ENCODE assay signal across 8 cellular contexts in genomic region chr1:236282719-236283118, GRCh38. TPM values are rescaled to one million over a fixed set of nuclear protein-coding genes. Genes with fewer than 3 reads are reported as not detected.
DNase-seq lines count a peak whose midpoint lies in the region; ATAC-seq, FAIRE-seq and TF ChIP-seq lines count a peak whose summit lies in the region.

No MANE protein-coding gene starts in this region.

- FAIRE-seq in K562 (lab: Jason Lieb, UNC): no peak

- no peak for TF ChIP-seq EP300 in K562 (IDR thresholded peaks at IDR 0.05; ENCODE audit: low read length)
- no peak for TF ChIP-seq EP300 in gastroesophageal sphincter (IDR thresholded peaks at IDR 0.05)

- H3K9me3 ChIP-seq in A673 (ENCODE audit: low read depth, low read length, poor library complexity, severe bottlenecking): no peaks in the 10 kb centered on the region
- no peaks in the 10 kb centered on the region for H3K9me3 ChIP-seq in HCT116 (ENCODE audit: control insufficient read depth in 1 of 2, insufficient read depth in 1 of 2, low read depth in 1 of 2, low read length in 2 of 2)
- no peaks in the 10 kb centered on the region for H3K9me3 ChIP-seq in K562 (replicated peaks; ENCODE audit: control insufficient read depth, insufficient read depth, low read depth, low read length)
- H3K9me3 ChIP-seq in muscle layer of duodenum (ENCODE audit: control insufficient read depth in 1 of 2, low read length in 2 of 2): no peaks in the 10 kb centered on the region
- H3K9me3 ChIP-seq in gastroesophageal sphincter: no peaks in the 10 kb centered on the region

- 47% methylated on average over 2 of the region's 2 CpGs for WGBS in K562 (ENCODE audit: insufficient coverage, low coverage, missing lambda C conversion rate)
- WGBS in gastroesophageal sphincter (ENCODE audit: low coverage in 1 of 2), 2 donors: 58 to 65% methylated on average over 2 of the region's 2 CpGs

- H3K9me1 ChIP-seq in K562 (ENCODE audit: control insufficient read depth, insufficient read depth, low read length): no peaks in the 10 kb centered on the region

- in situ Hi-C loops in K562 (cut with MboI): no loop called here

- TF ChIP-seq POLR2A in HCT116 (IDR thresholded peaks at IDR 0.05; ENCODE audit: borderline replicate concordance, extremely low read depth, insufficient read depth, insufficient read length): no peak
- no peak for TF ChIP-seq POLR2A in K562 (conservative IDR thresholded peaks at IDR 0.05)
- TF ChIP-seq POLR2A in gastroesophageal sphincter (IDR thresholded peaks at IDR 0.05): no peak

- H3K27ac ChIP-seq in A673 (ENCODE audit: low read depth, low read length, poor library complexity, severe bottlenecking): no peak overlapping the region
- no peak overlapping the region for H3K27ac ChIP-seq in HCT116 (ENCODE audit: low read depth, low read length)
- H3K27ac ChIP-seq in K562 (ENCODE audit: extremely low read depth, low read depth, low read length): no peak overlapping the region; the same call in 2 of the 3 replicates
- H3K27ac ChIP-seq in muscle layer of duodenum (ENCODE audit: low read length): no peak overlapping the region
- no peak overlapping the region for H3K27ac ChIP-seq in gastroesophageal sphincter

- no peaks in the 10 kb centered on the region for H4K20me1 ChIP-seq in HCT116 (ENCODE audit: insufficient read depth)
- H4K20me1 ChIP-seq in K562 (replicated peaks; ENCODE audit: control insufficient read depth, insufficient read depth, low read length): no peaks in the 10 kb centered on the region

- CTCF ChIA-PET in A673 (lab: Charles Lee): no interaction called here
- CTCF ChIA-PET in HCT116 (lab: Charles Lee): no interaction called here
- CTCF ChIA-PET in K562 (lab: Yijun Ruan, JAX; ENCODE audit: low intra/inter-chr PET ratio): no interaction called here
- CTCF ChIA-PET in GM10248 (lab: Yijun Ruan, JAX): interaction anchor here (1.3 to 3.3 kb wide), 3 partner anchors 11 to 21 kb away, joined by 3 to 12 read pairs (median 10); no protein-coding TSS in a partner anchor

- POLR2A ChIA-PET in A673 (lab: Charles Lee; ENCODE audit: low non-redundant PET) (no interaction called here), HCT116 (lab: Charles Lee) (no interaction called here), K562 (lab: Yijun Ruan, JAX) (interaction anchor here (1.0 to 1.2 kb wide), 3 partner anchors 9 to 920 kb away, joined by 3 to 6 read pairs (median 3); no protein-coding TSS in a partner anchor), GM10248 (lab: Yijun Ruan, JAX) (interaction anchor here (1.2 to 2.4 kb wide), 3 partner anchors 126 to 201 kb away, joined by 3 to 9 read pairs (median 3); no protein-coding TSS in a partner anchor)

- no peaks in the 10 kb centered on the region for H3K27me3 ChIP-seq in A673 (replicated peaks; ENCODE audit: insufficient read depth, low read depth, low read length, poor library complexity)
- H3K27me3 ChIP-seq in HCT116 (ENCODE audit: insufficient read depth, low read length): no peaks in the 10 kb centered on the region
- H3K27me3 ChIP-seq in K562 (ENCODE audit: control insufficient read depth in 2 of 2, insufficient read depth in 2 of 2, low read length in 2 of 2): no peaks in the 10 kb centered on the region
- H3K27me3 ChIP-seq in muscle layer of duodenum (ENCODE audit: low read depth, low read length): no peaks in the 10 kb centered on the region
- H3K27me3 ChIP-seq in gastroesophageal sphincter: peaks cover 19% of the 10 kb centered on the region

- H3K9ac ChIP-seq in HCT116 (ENCODE audit: low read length) (no peak overlapping the region), K562 (ENCODE audit: insufficient read depth in 1 of 2, low read depth in 2 of 2, low read length in 2 of 2) (peak overlapping the region in 1 of 2 experiments; percentile 69; a peak in 2 of 4 replicates)

- H3K4me1 ChIP-seq in A673 (ENCODE audit: insufficient read depth, low read length, poor library complexity, severe bottlenecking) (no peaks in the 10 kb centered on the region), HCT116 (ENCODE audit: control insufficient read depth in 1 of 2, insufficient read depth in 2 of 2, low read length in 2 of 2) (peaks cover 3 to 15% of the 10 kb centered on the region in 2 experiments; a peak in 2 of 4 replicates), K562 (replicated peaks in 1 of 2; ENCODE audit: control insufficient read depth in 2 of 2, insufficient read depth in 2 of 2, low read length in 2 of 2) (peaks cover 13 to 23% of the 10 kb centered on the region in 2 experiments; a peak in 4 of 5 replicates), muscle layer of duodenum (ENCODE audit: control insufficient read depth in 1 of 2, insufficient read depth in 2 of 2, low read length in 2 of 2) (peaks cover 6 to 8% of the 10 kb centered on the region in 2 donors), gastroesophageal sphincter (peaks cover 0 to 18% (median 7%) of the 10 kb centered on the region in 3 donors)

- H3K4me2 ChIP-seq in HCT116 (ENCODE audit: low read length): peak overlapping the region; percentile 88
- peak overlapping the region; percentile 82 for H3K4me2 ChIP-seq in K562 (ENCODE audit: insufficient read depth, low read length)

- H3K79me2 ChIP-seq in HCT116 (ENCODE audit: insufficient read depth, low read length) (no peaks in the 10 kb centered on the region), K562 (ENCODE audit: control insufficient read depth, insufficient read depth, low read length) (no peaks in the 10 kb centered on the region; the same call in 2 of the 3 replicates)

- RAD21 ChIA-PET in HCT116 (lab: Charles Lee; ENCODE audit: low non-redundant PET in 1 of 2, low total read pairs in 2 of 2, uncharacterized antibody in 2 of 2, unreplicated experiment in 2 of 2): no interaction called here

- no peak for DNase-seq in A673 (ENCODE audit: low spot score)
- no peak for DNase-seq in HCT116 (ENCODE audit: low read depth, low spot score)
- no peak for DNase-seq in K562 (ENCODE audit: extremely low read depth in 1 of 4, low spot score in 3 of 4)
- DNase-seq in activated CD8-positive, alpha-beta memory T cell treated with anti-CD3 and anti-CD28 coated beads, Interleukin-2, amount 50 U/mL, for 48 hours: no peak
- no peak for DNase-seq in GM10248 (ENCODE audit: extremely low spot score)

- H3K36me3 ChIP-seq in A673 (ENCODE audit: insufficient read depth, low read length, poor library complexity, severe bottlenecking) (no peaks in the 10 kb centered on the region), HCT116 (ENCODE audit: control insufficient read depth in 1 of 2, insufficient read depth in 2 of 2, low read length in 2 of 2) (no peaks in the 10 kb centered on the region), K562 (ENCODE audit: control insufficient read depth, insufficient read depth, low read length) (no peaks in the 10 kb centered on the region), muscle layer of duodenum (ENCODE audit: control insufficient read depth in 1 of 2, insufficient read depth in 2 of 2, low read length in 2 of 2) (no peaks in the 10 kb centered on the region), gastroesophageal sphincter (no peaks in the 10 kb centered on the region)

- no peak for ATAC-seq in HCT116
- ATAC-seq in K562: no peak
- no peak for ATAC-seq in gastroesophageal sphincter
- no peak for ATAC-seq in HG03442 (IDR thresholded peaks at IDR 0.05; ENCODE audit: unreplicated experiment)

- no TSS peak for BruUV-seq in A673 (replicated peaks; lab: Mats Ljungman, UMichigan)
- BruUV-seq in HCT116 (replicated peaks; lab: Mats Ljungman, UMichigan): no TSS peak
- BruUV-seq in K562 (replicated peaks; lab: Mats Ljungman, UMichigan): no TSS peak

- intact Hi-C loops in A673 (cut with micrococcal nuclease; ENCODE audit: unreplicated experiment): no loop called here
- intact Hi-C loops in HCT116 (cut with micrococcal nuclease): loop anchor here (5.0 to 10.0 kb wide), 2 partner anchors 138 to 175 kb away; partner anchors contain the start of gene GPR137B
- intact Hi-C loops in K562 (cut with micrococcal nuclease): loop anchor here (5.0 kb wide), 2 partner anchors 70 to 115 kb away; no protein-coding TSS in a partner anchor

- TF ChIP-seq CTCF in A673 (conservative IDR thresholded peaks at IDR 0.05; ENCODE audit: low read depth, low read length): no peak
- no peak for TF ChIP-seq CTCF in HCT116 (IDR thresholded peaks at IDR 0.05 in 2 of 3, conservative IDR thresholded peaks at IDR 0.05 in 1 of 3; ENCODE audit: borderline replicate concordance in 1 of 3, insufficient read depth in 1 of 3, low read depth in 2 of 3, low read length in 2 of 3)
- TF ChIP-seq CTCF in K562 (IDR thresholded peaks at IDR 0.05 in 2 of 3, conservative IDR thresholded peaks at IDR 0.05 in 1 of 3; ENCODE audit: insufficient read depth in 2 of 3, low read depth in 1 of 3, low read length in 3 of 3): no peak
- TF ChIP-seq CTCF in gastroesophageal sphincter (IDR thresholded peaks at IDR 0.05): no peak
- TF ChIP-seq CTCF in GM10248 (IDR thresholded peaks at IDR 0.05; ENCODE audit: control extremely low read depth, extremely low read depth, low read depth, missing control alignments): no peak

- H3K4me3 ChIP-seq in A673 (ENCODE audit: low read depth, low read length, poor library complexity, severe bottlenecking) (peak overlapping the region; percentile 72), HCT116 (replicated peaks in 1 of 2; ENCODE audit: low read depth in 1 of 2, low read length in 2 of 2) (peak overlapping the region; percentile 71 to 76), K562 (peak overlapping the region; percentile 79), muscle layer of duodenum (ENCODE audit: low read depth in 1 of 2, low read length in 2 of 2) (peak overlapping the region; percentile 64 to 93), gastroesophageal sphincter (peak overlapping the region in 1 of 2 donors; percentile 83)

- TF ChIP-seq RAD21 in HCT116 (IDR thresholded peaks at IDR 0.05; ENCODE audit: low read depth): no peak
- TF ChIP-seq RAD21 in K562 (CRISPR knock-in tag; conservative IDR thresholded peaks at IDR 0.05 in 1 of 2, IDR thresholded peaks at IDR 0.05 in 1 of 2): no peak

- H3K9me2 ChIP-seq in HCT116 (ENCODE audit: insufficient read depth): no peaks in the 10 kb centered on the region

- H2AFZ ChIP-seq in HCT116 (ENCODE audit: low read depth, low read length, poor library complexity, severe bottlenecking): peak overlapping the region; percentile 87
- peak overlapping the region; percentile 91 for H2AFZ ChIP-seq in K562 (ENCODE audit: low read depth, low read length)

RNA-seq across cellular contexts. Expression of gene ERO1B, which starts 1.0 kb away (rescaled TPM):
- total RNA-seq in A673 (2021) (3.4 and 4.1 TPM in 2 replicates), HCT116 (2021; ENCODE audit: unreplicated experiment) (5.4 TPM), K562 (2014; rRNA removed) (3.0 and 3.3 TPM in 2 replicates), K562 (2014; rRNA removed; fragmentation: Illumina TruSeq; extraction: Trizol) (6.4 and 6.9 TPM in 2 replicates), K562 (2015; rRNA removed; fragmentation: Illumina TruSeq; extraction: Trizol) (4.2 and 4.4 TPM in 2 replicates), K562 (2021) (5.3 and 6.2 TPM in 2 replicates), gastroesophageal sphincter (10 to 100 TPM in 2 of 4 donors, 1 to 10 TPM in 2; 7.3 to 13.5 (median 9.3) TPM)
- 1.2 and 1.4 TPM in 2 replicates for polyA plus RNA-seq in HCT116 (2012)
- total RNA-seq in K562 (2011; cell fraction: chromatin; rRNA removed; ENCODE audit: low replicate concordance): 2.2 and 8.7 TPM in 2 replicates
- total RNA-seq in K562 (2011; cell fraction: nucleolus; rRNA removed): 1.2 and 2.6 TPM in 2 replicates
- 4.0 and 4.7 TPM in 2 replicates for total RNA-seq in K562 (2011; cell fraction: nucleoplasm; rRNA removed)
- polyA plus RNA-seq in K562 (2011; rRNA removed) (0.55 and 0.59 TPM in 2 replicates), K562 (2014; fragmentation: Illumina TruSeq; extraction: Trizol) (6.1 and 6.3 TPM in 2 replicates), K562 (2014; fragmentation: Nextera tagmentation; extraction: Ambion mirVana) (1 to 10 TPM; 2.3 TPM), K562 (2014; rRNA removed) (5.0 and 6.4 TPM in 2 replicates)
- polyA plus RNA-seq in K562 (2011; cell fraction: cytosol; rRNA removed): 0.12 and 0.21 TPM in 2 replicates
- polyA plus RNA-seq in K562 (2011; cell fraction: nucleus; rRNA removed): 0.37 and 0.62 TPM in 2 replicates
- 2.9 and 6.9 TPM in 2 replicates for polyA plus RNA-seq in K562 (2012)
- 0.67 and 1.2 TPM in 2 replicates for polyA minus RNA-seq in K562 (2011; rRNA and poly(A)+ RNA removed)
- polyA minus RNA-seq in K562 (2011; cell fraction: cytosol; rRNA and poly(A)+ RNA removed): 0.36 and 1.0 TPM in 2 replicates
- 0.54 and 0.89 TPM in 2 replicates for polyA minus RNA-seq in K562 (2011; cell fraction: nucleus; rRNA and poly(A)+ RNA removed)

Comparison
In these comparisons a context has a peak if more than half of its experiments do, and no peak if none do; other contexts are left out.
1. POLR2A ChIA-PET loops: an anchor here in K562 (1.0 to 1.2 kb wide) and GM10248 (1.2 to 2.4 kb wide); none called in A673 and HCT116.